In the genomic region with DNA sequence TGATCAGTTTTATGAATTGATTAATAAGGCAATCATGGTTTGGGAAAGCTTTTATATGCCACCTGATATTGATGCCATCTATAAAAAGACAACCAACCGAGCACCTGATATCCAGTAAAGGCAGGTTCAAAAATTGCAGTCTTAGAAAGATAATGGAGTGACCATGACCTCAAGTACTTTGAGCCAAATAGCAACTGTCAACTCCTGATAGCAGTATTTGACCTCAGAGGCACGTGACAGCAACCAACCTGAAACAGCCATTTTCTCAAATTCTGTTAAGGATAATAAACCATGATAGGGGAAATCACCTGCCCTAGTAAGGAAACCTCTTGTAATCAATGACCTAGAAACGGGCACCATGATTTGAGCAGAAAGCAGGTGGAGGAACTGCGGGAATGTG, we compare ENCODE assay signal across 5 cellular contexts.
"Had no signal": no experiment of that assay in that cellular context is flagged by ENCODE, and none has a peak within 500 bp of the region (broad histone marks: within the 10 kb centered on the region; RNA-seq: fewer than 3 reads in every experiment).

No MANE protein-coding gene starts in this region.

- FAIRE-seq: HTR-8/SVneo had no signal

- DNase-seq: IMR-90, KBM-7, KG1 had no signal

- H3K27ac ChIP-seq: HL-60 had no signal
